ENCODE assay signal across 19 cellular contexts in genomic region chr5:143427122-143427735, GRCh38. TPM values are rescaled to one million over a fixed set of nuclear protein-coding genes. Genes with fewer than 3 reads are reported as not detected.
DNase-seq lines count a peak whose midpoint lies in the region; ATAC-seq and TF ChIP-seq lines count a peak whose summit lies in the region.
"Had no signal": no experiment of that assay in that cellular context is flagged by ENCODE, and none has a peak within 500 bp of the region (broad histone marks: within the 10 kb centered on the region; RNA-seq: fewer than 3 reads in every experiment).

No MANE protein-coding gene starts in this region.

- H3K27me3 ChIP-seq in thyroid gland (no peaks in the 10 kb centered on the region), dorsolateral prefrontal cortex (no peaks in the 10 kb centered on the region)

- peaks cover 3% of the 10 kb centered on the region for H3K36me3 Mint-ChIP-seq in T-helper 17 cell (ENCODE audit: low read depth)

- H3K4me3 Mint-ChIP-seq in T-helper 17 cell: peak overlapping the region; percentile 58
- H3K4me3 Mint-ChIP-seq: B cell; central memory CD8-positive, alpha-beta T cell had no signal

- no peak for TF ChIP-seq POLR2A in thyroid gland (IDR thresholded peaks at IDR 0.05)

- H3K27ac Mint-ChIP-seq in T-helper 17 cell: no peak overlapping the region
- H3K27ac Mint-ChIP-seq: B cell had no signal

- intact Hi-C loops in posterior vena cava (cut with DNase I): no loop called here
- intact Hi-C loops in thyroid gland (cut with DNase I): no loop called here
- intact Hi-C loops in dorsolateral prefrontal cortex (cut with DNase I): no loop called here

- H3K27ac ChIP-seq in thyroid gland: no peak overlapping the region
- H3K27ac ChIP-seq in dorsolateral prefrontal cortex: no peak overlapping the region

- DNase-seq in T-helper 17 cell (no peak), posterior vena cava (ENCODE audit: low spot score) (no peak), thyroid gland (no peak), dedifferentiated amniotic fluid mesenchymal stem cell (ENCODE audit: extremely low spot score) (no peak), dorsolateral prefrontal cortex (no peak)
- DNase-seq: erythroblast; left cardiac atrium; NCI-H2029; NCI-H82; retina; Right ventricle myocardium superior; stimulated activated CD4-positive, alpha-beta T cell treated with anti-CD3 and anti-CD28 coated beads, Interleukin-1b, Interleukin-23, amount 100 ng/mL, for 48 hours; T-helper 9 cell had no signal

- H3K36me3 ChIP-seq in thyroid gland: no peaks in the 10 kb centered on the region
- H3K36me3 ChIP-seq: HAP-1 had no signal

- peaks cover 9% of the 10 kb centered on the region for H3K4me1 Mint-ChIP-seq in T-helper 17 cell

- ATAC-seq in GM18498 (IDR thresholded peaks at IDR 0.05; ENCODE audit: unreplicated experiment): peak; percentile 38
- ATAC-seq in GM19035 (IDR thresholded peaks at IDR 0.05; ENCODE audit: unreplicated experiment): peak; percentile 55
- ATAC-seq in HG02870 (IDR thresholded peaks at IDR 0.05; ENCODE audit: unreplicated experiment): peak; percentile 51
- peak; percentile 41 for ATAC-seq in T-helper 17 cell
- ATAC-seq: left cardiac atrium had no signal

- H3K9me3 ChIP-seq in T-helper 17 cell (ENCODE audit: control insufficient read depth, low read length, poor library complexity, severe bottlenecking): no peaks in the 10 kb centered on the region
- no peaks in the 10 kb centered on the region for H3K9me3 ChIP-seq in thyroid gland
- H3K9me3 ChIP-seq: HAP-1 had no signal

- H3K27me3 Mint-ChIP-seq in T-helper 17 cell: no peaks in the 10 kb centered on the region
- H3K27me3 Mint-ChIP-seq: B cell; central memory CD8-positive, alpha-beta T cell had no signal

- TF ChIP-seq CTCF in thyroid gland (IDR thresholded peaks at IDR 0.05) (no peak), dorsolateral prefrontal cortex (IDR thresholded peaks at IDR 0.05 in 54 of 56, conservative IDR thresholded peaks at IDR 0.05 in 2 of 56; ENCODE audit: low read depth in 1 of 56, partially characterized antibody in 56 of 56) (no peak)

- 91 to 93% methylated on average over 3 of the region's 3 CpGs for WGBS in thyroid gland, 2 donors

- H3K4me1 ChIP-seq in thyroid gland: peaks cover 0 to 4% of the 10 kb centered on the region in 2 donors
- H3K4me1 ChIP-seq: HAP-1 had no signal

- H3K4me3 ChIP-seq in thyroid gland (replicated peaks in 1 of 3): no peak overlapping the region
- no peak overlapping the region for H3K4me3 ChIP-seq in dorsolateral prefrontal cortex
- H3K4me3 ChIP-seq: HAP-1 had no signal

RNA-seq across cellular contexts. Expression of gene NR3C1, which starts 23.7 kb away (rescaled TPM):
- total RNA-seq in T-helper 17 cell: 100 to 1,000 TPM; 118 to 133 TPM
- 10 to 100 TPM; 67.8 to 73.5 TPM for total RNA-seq in posterior vena cava
- 10 to 100 TPM; 59.4 to 67.7 (median 65.3) TPM for total RNA-seq in thyroid gland
- 100 to 1,000 TPM in 18 of 120 experiments, 10 to 100 TPM in 102; 56.9 to 114 (median 87.8) TPM for total RNA-seq in dorsolateral prefrontal cortex
